Comparison of ENCODE assay signal across 25 cellular contexts in genomic region chr10:101040061-101040460, GRCh38.
"Had no signal": no experiment of that assay in that cellular context is flagged by ENCODE, and none has a peak within 500 bp of the region (broad histone marks: within the 10 kb centered on the region; RNA-seq: fewer than 3 reads in every experiment).

No MANE protein-coding gene starts in this region.

- H3K27me3 ChIP-seq: sigmoid colon, tibial artery had no signal

- H3K4me3 Mint-ChIP-seq: activated CD4-positive, alpha-beta T cell treated with anti-CD3 and anti-CD28 coated beads, Interleukin-2, amount 10 ng/mL, durations not matched to agents 24 days and 14 days; activated CD8-positive, alpha-beta memory T cell treated with anti-CD3 and anti-CD28 coated beads, Interleukin-2, amount 10 ng/mL, durations not matched to agents 7 days and 5 days; activated CD8-positive, alpha-beta T cell treated with anti-CD3 and anti-CD28 coated beads for 36 hours; nephron progenitor cell had no signal

- H3K4me2 ChIP-seq: SK-N-SH, smooth muscle cell had no signal

- H3K27me3 Mint-ChIP-seq: activated CD8-positive, alpha-beta T cell treated with anti-CD3 and anti-CD28 coated beads for 36 hours had no signal

- H3K27ac Mint-ChIP-seq: activated CD4-positive, alpha-beta T cell treated with anti-CD3 and anti-CD28 coated beads, Interleukin-2, amount 10 ng/mL, durations not matched to agents 24 days and 14 days; activated CD8-positive, alpha-beta memory T cell treated with anti-CD3 and anti-CD28 coated beads, Interleukin-2, amount 10 ng/mL, durations not matched to agents 7 days and 5 days; activated CD8-positive, alpha-beta T cell treated with anti-CD3 and anti-CD28 coated beads for 36 hours; activated naive CD4-positive, alpha-beta T cell treated with anti-CD3 and anti-CD28 coated beads, Interleukin-2, amount 50 U/mL, for 72 hours; nephron progenitor cell had no signal

- ATAC-seq: activated CD4-positive, CD25-positive, alpha-beta regulatory T cell treated with anti-CD3 and anti-CD28 coated beads, Interleukin-2, amount 50 U/mL, for 24 hours; activated CD8-positive, alpha-beta memory T cell treated with anti-CD3 and anti-CD28 coated beads, Interleukin-2, amount 10 ng/mL, durations not matched to agents 7 days and 5 days; activated CD8-positive, alpha-beta T cell treated with anti-CD3 and anti-CD28 coated beads for 36 hours; activated naive CD4-positive, alpha-beta T cell treated with anti-CD3 and anti-CD28 coated beads, Interleukin-2, amount 50 U/mL, for 72 hours; mucosa of descending colon had no signal

- H3K9me3 ChIP-seq: mucosa of descending colon, sigmoid colon, SK-N-SH, tibial artery had no signal

- H3K27ac ChIP-seq: sigmoid colon, VCaP had no signal

- H3K36me3 Mint-ChIP-seq: activated naive CD4-positive, alpha-beta T cell treated with anti-CD3 and anti-CD28 coated beads, Interleukin-2, amount 50 U/mL, for 72 hours had no signal

- DNase-seq: activated CD4-positive, alpha-beta T cell treated with anti-CD3 and anti-CD28 coated beads, Interleukin-2, amount 10 ng/mL, durations not matched to agents 24 days and 14 days; activated CD8-positive, alpha-beta memory T cell treated with anti-CD3 and anti-CD28 coated beads, Interleukin-2, amount 10 ng/mL, durations not matched to agents 7 days and 5 days; activated CD8-positive, alpha-beta T cell treated with anti-CD3 and anti-CD28 coated beads for 36 hours; activated gamma-delta T cell; activated T-cell treated with anti-CD3 and anti-CD28 coated beads for 4 hours; central memory CD4-positive, alpha-beta T cell; erythroblast; foreskin fibroblast; glutamatergic neuron; hippocampal formation; mesenchymal stem cell; nephron progenitor cell; occipital lobe; retina; sigmoid colon; SK-N-SH; stimulated activated CD4-positive, alpha-beta T cell treated with anti-CD3 and anti-CD28 coated beads, Interleukin-15, amount 100 ng/mL, for 24 hours; stimulated activated naive CD4-positive, alpha-beta T cell; tibial artery had no signal

- H3K4me3 ChIP-seq: coronary artery, mucosa of descending colon, sigmoid colon, smooth muscle cell, tibial artery had no signal
